Comparison of ENCODE assay signal across 9 cellular contexts in genomic region chr6:167485186-167485978, GRCh38.
DNase-seq lines count a peak whose midpoint lies in the region; ATAC-seq, FAIRE-seq and TF ChIP-seq lines count a peak whose summit lies in the region.
"Had no signal": no experiment of that assay in that cellular context is flagged by ENCODE, and none has a peak within 500 bp of the region (broad histone marks: within the 10 kb centered on the region; RNA-seq: fewer than 3 reads in every experiment).

No MANE protein-coding gene starts in this region.

- TF ChIP-seq CTCF in astrocyte (IDR thresholded peaks at IDR 0.05; ENCODE audit: insufficient read depth, low read depth, low read length) (peak; percentile 40), sigmoid colon (IDR thresholded peaks at IDR 0.05) (peak; percentile 23 to 43 (median 24))

- DNase-seq in HK-2 (ENCODE audit: unreplicated experiment) (peak; percentile 2), astrocyte (ENCODE audit: low read depth) (peak; percentile 1), left ventricle myocardium superior (no peak), sigmoid colon (no peak), middle frontal gyrus (ENCODE audit: extremely low spot score, low spot score) (no peak), NCI-H345 treated with DMSO at 0.1 percent for 48 hours (lab: John Stamatoyannopoulos, UW; ENCODE audit: unreplicated experiment) (no peak), NCI-H526 treated with DMSO at 0.1 percent for 48 hours (lab: John Stamatoyannopoulos, UW) (no peak)
- no peak for DNase-seq in activated CD4-positive, alpha-beta T cell treated with anti-CD3 and anti-CD28 coated beads, Interleukin-2, amount 50 U/mL, for 48 hours

- TF ChIP-seq EP300 in sigmoid colon (IDR thresholded peaks at IDR 0.05): no peak

- H3K27ac ChIP-seq in astrocyte (ENCODE audit: low read depth, low read length): no peak overlapping the region
- no peak overlapping the region for H3K27ac ChIP-seq in sigmoid colon

- no peak overlapping the region for H3K27ac Mint-ChIP-seq in astrocyte (ENCODE audit: unreplicated experiment)

- H3K36me3 ChIP-seq in astrocyte (ENCODE audit: insufficient read depth, low read length) (no peaks in the 10 kb centered on the region), sigmoid colon (no peaks in the 10 kb centered on the region)

- no peaks in the 10 kb centered on the region for H3K36me3 Mint-ChIP-seq in astrocyte (ENCODE audit: low read depth, unreplicated experiment)

- H3K79me2 ChIP-seq in astrocyte (ENCODE audit: insufficient read depth, low read length): no peaks in the 10 kb centered on the region

- H3K9me3 ChIP-seq in astrocyte (ENCODE audit: insufficient read depth, low read depth, low read length) (no peaks in the 10 kb centered on the region), sigmoid colon (no peaks in the 10 kb centered on the region)

- FAIRE-seq in astrocyte (lab: Jason Lieb, UNC): no peak
- FAIRE-seq: GM18507 had no signal

- H3K9ac ChIP-seq in astrocyte (ENCODE audit: low read length): no peak overlapping the region

- H3K4me3 ChIP-seq in astrocyte (ENCODE audit: insufficient read depth, low read depth, low read length) (no peak overlapping the region), sigmoid colon (no peak overlapping the region)

- intact Hi-C loops in left ventricle myocardium superior (cut with micrococcal nuclease) (loop anchor here (5.0 kb wide), 1 partner anchor 412 kb away; no protein-coding TSS in a partner anchor), sigmoid colon (cut with DNase I) (loop anchor here (2.0 kb wide), 1 partner anchor 413 kb away; no protein-coding TSS in a partner anchor)

- ATAC-seq in left ventricle myocardium superior: peak; percentile 87

- TF ChIP-seq POLR2A in sigmoid colon (IDR thresholded peaks at IDR 0.05): no peak

- no peak overlapping the region for H3K4me3 Mint-ChIP-seq in astrocyte (ENCODE audit: unreplicated experiment)

- no peak overlapping the region for H2AFZ ChIP-seq in astrocyte (ENCODE audit: low read depth, low read length)

- H3K27me3 Mint-ChIP-seq in astrocyte (ENCODE audit: low read depth, unreplicated experiment): peaks cover 26% of the 10 kb centered on the region

- no peaks in the 10 kb centered on the region for H3K4me1 ChIP-seq in astrocyte (ENCODE audit: insufficient read depth, low read length)
- no peaks in the 10 kb centered on the region for H3K4me1 ChIP-seq in sigmoid colon

- H3K9me3 Mint-ChIP-seq in astrocyte (ENCODE audit: unreplicated experiment): peaks cover 8% of the 10 kb centered on the region

- H3K4me2 ChIP-seq in astrocyte (ENCODE audit: low read length): no peak overlapping the region

- peaks cover 5% of the 10 kb centered on the region for H3K4me1 Mint-ChIP-seq in astrocyte (ENCODE audit: low read depth, unreplicated experiment)

- no peaks in the 10 kb centered on the region for H4K20me1 ChIP-seq in astrocyte (ENCODE audit: insufficient read depth, low read length)

- 87% methylated on average over 16 of the region's 16 CpGs for WGBS in sigmoid colon, 2 donors

- no peaks in the 10 kb centered on the region for H3K27me3 ChIP-seq in astrocyte (ENCODE audit: insufficient read depth, low read length)
- no peaks in the 10 kb centered on the region for H3K27me3 ChIP-seq in sigmoid colon

Comparison
In these comparisons a context has a peak if more than half of its experiments do, and no peak if none do; other contexts are left out.
1. DNase-seq: peak in HK-2 (single experiment) and astrocyte (single experiment); none in left ventricle myocardium superior (single experiment), sigmoid colon (single experiment), activated CD4-positive, alpha-beta T cell treated with anti-CD3 and anti-CD28 coated beads, Interleukin-2, amount 50 U/mL, for 48 hours (0 of 2), middle frontal gyrus (single experiment), NCI-H345 treated with DMSO at 0.1 percent for 48 hours (single experiment) and NCI-H526 treated with DMSO at 0.1 percent for 48 hours (single experiment).